23 cellular contexts compared by ENCODE assay signal in the genomic region with DNA sequence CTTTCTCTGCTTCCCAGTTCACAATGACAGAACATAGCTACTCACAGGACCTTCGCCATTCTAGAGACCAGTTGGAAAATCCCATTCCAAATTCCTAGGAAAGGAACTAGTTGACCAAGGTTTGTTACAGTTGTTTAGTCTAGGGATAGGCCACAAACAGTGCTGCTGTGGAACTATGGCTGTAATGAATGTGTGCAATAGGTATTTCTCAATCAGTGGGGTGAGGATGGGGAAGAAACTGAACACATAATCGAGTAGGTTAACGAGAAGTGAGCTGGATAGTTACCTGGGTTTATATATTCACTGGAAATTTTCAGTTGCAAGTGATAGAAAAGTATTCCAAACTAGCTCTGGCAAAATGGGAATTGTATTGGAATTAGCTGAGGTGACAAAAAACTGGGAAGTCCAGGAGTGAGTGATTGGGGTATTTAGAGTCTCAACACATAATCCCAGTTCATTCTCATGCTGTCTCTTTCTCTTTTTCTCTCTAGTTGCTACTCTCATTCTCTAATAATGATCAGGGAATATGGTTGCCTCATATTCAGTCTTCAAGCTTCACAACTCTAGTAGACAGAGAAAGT. TPM values are rescaled to one million over a fixed set of nuclear protein-coding genes. Genes with fewer than 3 reads are reported as not detected.
"Had no signal": no experiment of that assay in that cellular context is flagged by ENCODE, and none has a peak within 500 bp of the region (broad histone marks: within the 10 kb centered on the region; RNA-seq: fewer than 3 reads in every experiment).

No MANE protein-coding gene starts in this region.

- H3K27me3 ChIP-seq: esophagus squamous epithelium, gastroesophageal sphincter, pancreas, right atrium auricular region, thyroid gland had no signal

- DNase-seq: activated CD4-positive, alpha-beta T cell treated with anti-CD3 and anti-CD28 coated beads for 4 hours; activated CD4-positive, alpha-beta T cell treated with anti-CD3 and anti-CD28 coated beads, Interleukin-2, amount 50 U/mL, for 48 hours; activated CD4-positive, CD25-positive, alpha-beta regulatory T cell; activated effector memory CD4-positive, alpha-beta T cell treated with Interleukin-2 at 50 U/mL for 16 hours; activated naive CD4-positive, alpha-beta T cell treated with anti-CD3 and anti-CD28 coated beads for 36 hours; activated naive CD8-positive, alpha-beta T cell treated with anti-CD3 and anti-CD28 coated beads, Interleukin-2, amount 10 ng/mL, durations not matched to agents 7 days and 5 days; activated T-cell treated with anti-CD3 and anti-CD28 coated beads, Interleukin-2, amount 50 U/mL, for 48 hours; amniotic stem cell; cerebellar nuclear complex; esophagus squamous epithelium; head of caudate nucleus; hypothalamus; pancreas; psoas muscle; stimulated activated CD4-positive, alpha-beta T cell treated with anti-CD3 and anti-CD28 coated beads, Interleukin-12 subunit alpha, Interleukin-12 subunit beta, amount 100 ng/mL, for 4 hours; stimulated activated CD4-positive, alpha-beta T cell treated with anti-CD3 and anti-CD28 coated beads, Interleukin-4, amount 100 ng/mL, for 4 hours; substantia nigra; thyroid gland had no signal

- H3K4me3 ChIP-seq: coronary artery, esophagus squamous epithelium, gastroesophageal sphincter, pancreas, psoas muscle, right atrium auricular region, thyroid gland had no signal

- H3K36me3 ChIP-seq: esophagus squamous epithelium, gastroesophageal sphincter, pancreas, right atrium auricular region, thyroid gland had no signal

- ATAC-seq: gastroesophageal sphincter, pancreas, psoas muscle had no signal

- H3K27ac ChIP-seq: coronary artery, esophagus squamous epithelium, gastroesophageal sphincter, pancreas, psoas muscle, right atrium auricular region, thyroid gland had no signal

- H3K9me3 ChIP-seq: esophagus squamous epithelium, gastroesophageal sphincter, pancreas, psoas muscle, right atrium auricular region, thyroid gland had no signal

- H3K4me1 ChIP-seq: pancreas, psoas muscle, thyroid gland had no signal

RNA-seq across cellular contexts. Expression of a gene that starts 18.2 kb away (rescaled TPM):
- total RNA-seq: activated naive CD8-positive, alpha-beta T cell treated with anti-CD3 and anti-CD28 coated beads, Interleukin-2, amount 10 ng/mL, durations not matched to agents 7 days and 5 days; gastroesophageal sphincter; myocyte; psoas muscle; ureter had no signal

RNA-seq across cellular contexts. Expression of a gene that starts 23.1 kb away (rescaled TPM):
- total RNA-seq: activated naive CD4-positive, alpha-beta T cell treated with anti-CD3 and anti-CD28 coated beads for 36 hours; activated naive CD8-positive, alpha-beta T cell treated with anti-CD3 and anti-CD28 coated beads, Interleukin-2, amount 10 ng/mL, durations not matched to agents 7 days and 5 days; myocyte; pancreas; thyroid gland; ureter had no signal

RNA-seq across cellular contexts. Expression of a gene that starts 43.4 kb away (rescaled TPM):
- total RNA-seq: activated naive CD4-positive, alpha-beta T cell treated with anti-CD3 and anti-CD28 coated beads for 36 hours; ureter had no signal
